1 cellular context compared by ENCODE assay signal in genomic region chr12:77065361-77066204, GRCh38.
TF ChIP-seq lines count a peak whose summit lies in the region.

Gene E2F7 (minus strand): TSS chr12:77065569. CDS start chr12:77064635, 934 bp downstream.

TF ChIP-seq in K562, 482 proteins besides CTCF, POLR2A, EP300 and RAD21 (continued from another document):
- no peak for TF ChIP-seq AFF1 (IDR thresholded peaks at IDR 0.05; ENCODE audit: low read depth in 1 of 2, partially characterized antibody in 2 of 2)
- no peak for TF ChIP-seq ZNF436 (CRISPR knock-in tag; IDR thresholded peaks at IDR 0.05)
- 0 out of 2 replicates have a peak, but pooled peaks have one; percentile 46 for TF ChIP-seq ATF7 (IDR thresholded peaks at IDR 0.05)
- no peak for TF ChIP-seq HSF4 (CRISPR knock-in tag; IDR thresholded peaks at IDR 0.05; ENCODE audit: borderline replicate concordance)
- peak in 2 of 3 experiments; percentile 12 to 46 for TF ChIP-seq YY1 (IDR thresholded peaks at IDR 0.05; ENCODE audit: borderline replicate concordance in 1 of 3, control insufficient read depth in 1 of 3, extremely low read depth in 1 of 3, insufficient read depth in 3 of 3, insufficient read length in 1 of 3, insufficient replicate concordance in 2 of 3, low read depth in 1 of 3, low read length in 2 of 3)
- TF ChIP-seq NRF1 (conservative IDR thresholded peaks at IDR 0.05 in 1 of 2, IDR thresholded peaks at IDR 0.05 in 1 of 2): peak; percentile 70 to 71
- TF ChIP-seq, protein P1, sequence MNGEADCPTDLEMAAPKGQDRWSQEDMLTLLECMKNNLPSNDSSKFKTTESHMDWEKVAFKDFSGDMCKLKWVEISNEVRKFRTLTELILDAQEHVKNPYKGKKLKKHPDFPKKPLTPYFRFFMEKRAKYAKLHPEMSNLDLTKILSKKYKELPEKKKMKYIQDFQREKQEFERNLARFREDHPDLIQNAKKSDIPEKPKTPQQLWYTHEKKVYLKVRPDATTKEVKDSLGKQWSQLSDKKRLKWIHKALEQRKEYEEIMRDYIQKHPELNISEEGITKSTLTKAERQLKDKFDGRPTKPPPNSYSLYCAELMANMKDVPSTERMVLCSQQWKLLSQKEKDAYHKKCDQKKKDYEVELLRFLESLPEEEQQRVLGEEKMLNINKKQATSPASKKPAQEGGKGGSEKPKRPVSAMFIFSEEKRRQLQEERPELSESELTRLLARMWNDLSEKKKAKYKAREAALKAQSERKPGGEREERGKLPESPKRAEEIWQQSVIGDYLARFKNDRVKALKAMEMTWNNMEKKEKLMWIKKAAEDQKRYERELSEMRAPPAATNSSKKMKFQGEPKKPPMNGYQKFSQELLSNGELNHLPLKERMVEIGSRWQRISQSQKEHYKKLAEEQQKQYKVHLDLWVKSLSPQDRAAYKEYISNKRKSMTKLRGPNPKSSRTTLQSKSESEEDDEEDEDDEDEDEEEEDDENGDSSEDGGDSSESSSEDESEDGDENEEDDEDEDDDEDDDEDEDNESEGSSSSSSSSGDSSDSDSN (IDR thresholded peaks at IDR 0.05; ENCODE audit: borderline replicate concordance in 1 of 2, low read depth in 2 of 2, low read length in 2 of 2): peak; percentile 54 to 63; a peak in 3 of 4 replicates
- TF ChIP-seq ZEB2 (IDR thresholded peaks at IDR 0.05): peak; percentile 29; the same call in 1 of the 2 replicates
- TF ChIP-seq ZNF77 (CRISPR knock-in tag; IDR thresholded peaks at IDR 0.05): no peak
- peak; percentile 63; the same call in 1 of the 2 replicates for TF ChIP-seq PHB (CRISPR knock-in tag; IDR thresholded peaks at IDR 0.05)
- TF ChIP-seq NFRKB (IDR thresholded peaks at IDR 0.05; ENCODE audit: low read depth): peak; percentile 41; the same call in 1 of the 2 replicates
- TF ChIP-seq CCNT2 (IDR thresholded peaks at IDR 0.05; ENCODE audit: borderline replicate concordance, extremely low read depth, insufficient read length, low read depth, low read length): peak; percentile 83
- peak; percentile 17 for TF ChIP-seq ETS1 (conservative IDR thresholded peaks at IDR 0.05; ENCODE audit: control insufficient read depth, low read depth, low read length)
- TF ChIP-seq HDAC8 (tag; IDR thresholded peaks at IDR 0.05): no peak
- TF ChIP-seq MNT (conservative IDR thresholded peaks at IDR 0.05): peak in 1 of 2 experiments; percentile 13; a peak in 1 of 4 replicates
- TF ChIP-seq RB1 (IDR thresholded peaks at IDR 0.05; ENCODE audit: low read depth): peak; percentile 50
- no peak for TF ChIP-seq OTX1 (CRISPR knock-in tag; IDR thresholded peaks at IDR 0.05)
- TF ChIP-seq ZNF174 (CRISPR knock-in tag; IDR thresholded peaks at IDR 0.05): no peak
- TF ChIP-seq POLR2B (IDR thresholded peaks at IDR 0.05; ENCODE audit: low read depth, partially characterized antibody): peak; percentile 56
- no peak for TF ChIP-seq FOXK2 (conservative IDR thresholded peaks at IDR 0.05 in 1 of 2, IDR thresholded peaks at IDR 0.05 in 1 of 2; ENCODE audit: low read depth in 2 of 2)
- TF ChIP-seq VEZF1 (CRISPR knock-in tag; IDR thresholded peaks at IDR 0.05): peak; percentile 74; the same call in 1 of the 2 replicates
- TF ChIP-seq ZNF695 (CRISPR knock-in tag; IDR thresholded peaks at IDR 0.05): no peak
- TF ChIP-seq MTA3 (IDR thresholded peaks at IDR 0.05; ENCODE audit: borderline replicate concordance): 0 out of 2 replicates have a peak, but pooled peaks have one; percentile 35
- TF ChIP-seq ZFP36 (IDR thresholded peaks at IDR 0.05; ENCODE audit: low read depth, low read length, partially characterized antibody): no peak
- peak; percentile 99 for TF ChIP-seq RBM25 (IDR thresholded peaks at IDR 0.05; ENCODE audit: low read depth, low read length, severe bottlenecking)
- TF ChIP-seq, protein P2, sequence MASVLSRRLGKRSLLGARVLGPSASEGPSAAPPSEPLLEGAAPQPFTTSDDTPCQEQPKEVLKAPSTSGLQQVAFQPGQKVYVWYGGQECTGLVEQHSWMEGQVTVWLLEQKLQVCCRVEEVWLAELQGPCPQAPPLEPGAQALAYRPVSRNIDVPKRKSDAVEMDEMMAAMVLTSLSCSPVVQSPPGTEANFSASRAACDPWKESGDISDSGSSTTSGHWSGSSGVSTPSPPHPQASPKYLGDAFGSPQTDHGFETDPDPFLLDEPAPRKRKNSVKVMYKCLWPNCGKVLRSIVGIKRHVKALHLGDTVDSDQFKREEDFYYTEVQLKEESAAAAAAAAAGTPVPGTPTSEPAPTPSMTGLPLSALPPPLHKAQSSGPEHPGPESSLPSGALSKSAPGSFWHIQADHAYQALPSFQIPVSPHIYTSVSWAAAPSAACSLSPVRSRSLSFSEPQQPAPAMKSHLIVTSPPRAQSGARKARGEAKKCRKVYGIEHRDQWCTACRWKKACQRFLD (CRISPR knock-in tag; IDR thresholded peaks at IDR 0.05): 0 out of 2 replicates have a peak, but pooled peaks have one; percentile 32
- TF ChIP-seq ESRRA (IDR thresholded peaks at IDR 0.05; ENCODE audit: borderline replicate concordance, low read depth): no peak; the same call in 1 of the 2 replicates
- peak; percentile 92 for TF ChIP-seq ZFX (CRISPR knock-in tag; IDR thresholded peaks at IDR 0.05)
- peak; percentile 34; the same call in 1 of the 2 replicates for TF ChIP-seq GABPA (tag; conservative IDR thresholded peaks at IDR 0.05; ENCODE audit: low read depth)
- peak; percentile 47 for TF ChIP-seq PHF20 (IDR thresholded peaks at IDR 0.05; ENCODE audit: partially characterized antibody)
- peak; percentile 61 for TF ChIP-seq ASH1L (IDR thresholded peaks at IDR 0.05; ENCODE audit: borderline replicate concordance, low read depth, partially characterized antibody)
- TF ChIP-seq MYBL2 (IDR thresholded peaks at IDR 0.05; ENCODE audit: low read depth): peak; percentile 61; the same call in 1 of the 2 replicates
- no peak for TF ChIP-seq MYBL2 (CRISPR knock-in tag; IDR thresholded peaks at IDR 0.05; ENCODE audit: borderline replicate concordance)
